In the genomic region with DNA sequence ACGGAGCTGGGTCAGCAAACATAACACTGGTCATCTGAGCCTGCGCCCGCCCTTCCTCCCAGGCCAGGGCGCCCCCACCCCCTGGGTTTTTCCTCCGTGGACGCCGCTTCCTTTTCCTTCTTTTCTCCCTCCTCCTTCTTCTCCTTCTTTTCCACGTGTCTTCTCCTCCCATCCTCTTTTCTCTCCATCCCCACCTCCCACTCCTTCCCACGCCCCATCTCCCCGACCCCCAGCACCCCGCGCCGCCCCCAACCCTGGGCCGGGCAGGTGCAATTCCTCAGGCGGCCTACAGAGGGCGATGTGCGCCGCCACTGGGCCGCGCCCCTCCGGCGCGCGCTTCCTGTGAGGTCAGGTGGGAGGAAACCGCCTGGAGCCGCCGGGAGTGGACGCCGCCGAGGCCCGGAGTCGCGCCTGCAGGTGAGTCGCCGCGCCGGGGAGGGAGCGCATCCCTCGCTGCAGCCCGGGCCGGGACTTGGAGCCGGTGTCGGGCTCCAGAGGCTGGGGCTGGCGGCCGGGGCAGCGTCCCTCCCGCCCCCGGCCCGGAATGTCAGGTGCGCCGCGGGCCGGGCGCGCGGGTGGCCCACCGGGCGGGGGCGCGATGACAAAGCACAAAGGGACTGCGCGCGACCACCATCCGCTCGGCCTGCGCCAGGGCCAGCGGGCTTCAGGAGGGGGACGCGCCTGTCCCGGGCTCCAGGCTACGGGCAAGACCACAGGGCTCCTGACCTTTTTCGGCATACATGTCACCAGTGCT, we compare ENCODE assay signal across 8 cellular contexts. TPM values are rescaled to one million over a fixed set of nuclear protein-coding genes. Genes with fewer than 3 reads are reported as not detected.
DNase-seq lines count a peak whose midpoint lies in the region; ATAC-seq and TF ChIP-seq lines count a peak whose summit lies in the region.

A gene with protein sequence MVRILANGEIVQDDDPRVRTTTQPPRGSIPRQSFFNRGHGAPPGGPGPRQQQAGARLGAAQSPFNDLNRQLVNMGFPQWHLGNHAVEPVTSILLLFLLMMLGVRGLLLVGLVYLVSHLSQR (plus strand): TSS at position 351 of the 754 bp plus-strand sequence. CDS start 1,497 bp downstream, outside the sequence.

- TF ChIP-seq RAD21 in liver (IDR thresholded peaks at IDR 0.05) = peak in 1 of 2 donors; percentile 48

- TF ChIP-seq CTCF in GM12875 (IDR thresholded peaks at IDR 0.05; ENCODE audit: borderline replicate concordance, insufficient read depth, low read depth, low read length) = peak; percentile 83
- TF ChIP-seq CTCF in liver (IDR thresholded peaks at IDR 0.05; ENCODE audit: low read depth, low read length, missing input control) = peak; percentile 75

- H3K27me3 ChIP-seq in MG63 (peaks cover 2% of the 10 kb centered on the region), liver (ENCODE audit: control insufficient read depth in 4 of 4, insufficient read depth in 4 of 4, low read length in 3 of 4) (no peaks in the 10 kb centered on the region)

- peak within 1 kb of the TSS in 1 of 2 donors; percentile 7 for H3K9ac ChIP-seq in liver (ENCODE audit: low read depth in 1 of 2, low read length in 2 of 2)

- ATAC-seq in HG03196 (IDR thresholded peaks at IDR 0.05; ENCODE audit: unreplicated experiment) = no peak
- ATAC-seq in HG03139 (IDR thresholded peaks at IDR 0.05; ENCODE audit: unreplicated experiment) = no peak

- no peaks in the 10 kb centered on the region for H3K36me3 ChIP-seq in MG63
- H3K36me3 ChIP-seq in liver (ENCODE audit: control insufficient read depth in 4 of 4, insufficient read depth in 3 of 4, low read depth in 1 of 4, low read length in 3 of 4) = no peaks in the 10 kb centered on the region

- H3K9me3 ChIP-seq in MG63 (no peaks in the 10 kb centered on the region), liver (ENCODE audit: control insufficient read depth in 4 of 4, low read length in 3 of 4) (no peaks in the 10 kb centered on the region)

- WGBS in liver = 5% methylated on average over 72 of the region's 72 CpGs

- H3K27ac ChIP-seq in liver (ENCODE audit: low read depth in 1 of 2, low read length in 2 of 2) = no peak within 1 kb of the TSS

- DNase-seq in MG63 = peak; percentile 67
- peak; percentile 59 for DNase-seq in activated CD4-positive, alpha-beta T cell treated with anti-CD3 and anti-CD28 coated beads for 1 hour
- peak; percentile 87 for DNase-seq in cerebellum (ENCODE audit: low spot score)
- peak; percentile 60 to 70 for DNase-seq in stimulated activated CD4-positive, alpha-beta T cell treated with anti-CD3 and anti-CD28 coated beads, Interleukin-4, amount 100 ng/mL, for 4 hours

- H3K4me1 ChIP-seq in liver (ENCODE audit: control insufficient read depth in 4 of 4, insufficient read depth in 4 of 4, low read length in 3 of 4) = peaks cover 2 to 13% (median 8%) of the 10 kb centered on the region in 4 donors

- H3K4me3 ChIP-seq in GM12875 (ENCODE audit: low read depth, low read length) (no peak within 1 kb of the TSS), MG63 (peak within 1 kb of the TSS; percentile 54), liver (ENCODE audit: low read depth in 1 of 3, low read length in 3 of 3) (peak within 1 kb of the TSS in 2 of 3 donors; percentile 66 to 71)

TF ChIP-seq in liver, 16 proteins besides CTCF, POLR2A, EP300 and RAD21:
- TF ChIP-seq NR2F2 (IDR thresholded peaks at IDR 0.05) (no peak), JUND (IDR thresholded peaks at IDR 0.05) (no peak), FOXA1 (IDR thresholded peaks at IDR 0.05) (no peak), FOXA2 (IDR thresholded peaks at IDR 0.05) (no peak), EGR1 (IDR thresholded peaks at IDR 0.05; ENCODE audit: low read depth in 2 of 2) (no peak), SP1 (IDR thresholded peaks at IDR 0.05) (no peak), YY1 (IDR thresholded peaks at IDR 0.05) (no peak), RXRA (IDR thresholded peaks at IDR 0.05) (no peak), TAF1 (conservative IDR thresholded peaks at IDR 0.05) (no peak), HNF4G (IDR thresholded peaks at IDR 0.05) (no peak), HNF4A (conservative IDR thresholded peaks at IDR 0.05) (no peak), GABPA (IDR thresholded peaks at IDR 0.05 in 1 of 2, conservative IDR thresholded peaks at IDR 0.05 in 1 of 2) (no peak)
- TF ChIP-seq, protein P1, sequence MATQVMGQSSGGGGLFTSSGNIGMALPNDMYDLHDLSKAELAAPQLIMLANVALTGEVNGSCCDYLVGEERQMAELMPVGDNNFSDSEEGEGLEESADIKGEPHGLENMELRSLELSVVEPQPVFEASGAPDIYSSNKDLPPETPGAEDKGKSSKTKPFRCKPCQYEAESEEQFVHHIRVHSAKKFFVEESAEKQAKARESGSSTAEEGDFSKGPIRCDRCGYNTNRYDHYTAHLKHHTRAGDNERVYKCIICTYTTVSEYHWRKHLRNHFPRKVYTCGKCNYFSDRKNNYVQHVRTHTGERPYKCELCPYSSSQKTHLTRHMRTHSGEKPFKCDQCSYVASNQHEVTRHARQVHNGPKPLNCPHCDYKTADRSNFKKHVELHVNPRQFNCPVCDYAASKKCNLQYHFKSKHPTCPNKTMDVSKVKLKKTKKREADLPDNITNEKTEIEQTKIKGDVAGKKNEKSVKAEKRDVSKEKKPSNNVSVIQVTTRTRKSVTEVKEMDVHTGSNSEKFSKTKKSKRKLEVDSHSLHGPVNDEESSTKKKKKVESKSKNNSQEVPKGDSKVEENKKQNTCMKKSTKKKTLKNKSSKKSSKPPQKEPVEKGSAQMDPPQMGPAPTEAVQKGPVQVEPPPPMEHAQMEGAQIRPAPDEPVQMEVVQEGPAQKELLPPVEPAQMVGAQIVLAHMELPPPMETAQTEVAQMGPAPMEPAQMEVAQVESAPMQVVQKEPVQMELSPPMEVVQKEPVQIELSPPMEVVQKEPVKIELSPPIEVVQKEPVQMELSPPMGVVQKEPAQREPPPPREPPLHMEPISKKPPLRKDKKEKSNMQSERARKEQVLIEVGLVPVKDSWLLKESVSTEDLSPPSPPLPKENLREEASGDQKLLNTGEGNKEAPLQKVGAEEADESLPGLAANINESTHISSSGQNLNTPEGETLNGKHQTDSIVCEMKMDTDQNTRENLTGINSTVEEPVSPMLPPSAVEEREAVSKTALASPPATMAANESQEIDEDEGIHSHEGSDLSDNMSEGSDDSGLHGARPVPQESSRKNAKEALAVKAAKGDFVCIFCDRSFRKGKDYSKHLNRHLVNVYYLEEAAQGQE (IDR thresholded peaks at IDR 0.05) = no peak
- TF ChIP-seq, protein P2, sequence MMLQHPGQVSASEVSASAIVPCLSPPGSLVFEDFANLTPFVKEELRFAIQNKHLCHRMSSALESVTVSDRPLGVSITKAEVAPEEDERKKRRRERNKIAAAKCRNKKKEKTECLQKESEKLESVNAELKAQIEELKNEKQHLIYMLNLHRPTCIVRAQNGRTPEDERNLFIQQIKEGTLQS (IDR thresholded peaks at IDR 0.05) = no peak
- TF ChIP-seq, protein P3, sequence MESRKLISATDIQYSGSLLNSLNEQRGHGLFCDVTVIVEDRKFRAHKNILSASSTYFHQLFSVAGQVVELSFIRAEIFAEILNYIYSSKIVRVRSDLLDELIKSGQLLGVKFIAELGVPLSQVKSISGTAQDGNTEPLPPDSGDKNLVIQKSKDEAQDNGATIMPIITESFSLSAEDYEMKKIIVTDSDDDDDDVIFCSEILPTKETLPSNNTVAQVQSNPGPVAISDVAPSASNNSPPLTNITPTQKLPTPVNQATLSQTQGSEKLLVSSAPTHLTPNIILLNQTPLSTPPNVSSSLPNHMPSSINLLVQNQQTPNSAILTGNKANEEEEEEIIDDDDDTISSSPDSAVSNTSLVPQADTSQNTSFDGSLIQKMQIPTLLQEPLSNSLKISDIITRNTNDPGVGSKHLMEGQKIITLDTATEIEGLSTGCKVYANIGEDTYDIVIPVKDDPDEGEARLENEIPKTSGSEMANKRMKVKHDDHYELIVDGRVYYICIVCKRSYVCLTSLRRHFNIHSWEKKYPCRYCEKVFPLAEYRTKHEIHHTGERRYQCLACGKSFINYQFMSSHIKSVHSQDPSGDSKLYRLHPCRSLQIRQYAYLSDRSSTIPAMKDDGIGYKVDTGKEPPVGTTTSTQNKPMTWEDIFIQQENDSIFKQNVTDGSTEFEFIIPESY (IDR thresholded peaks at IDR 0.05) = no peak
- TF ChIP-seq, protein P4, sequence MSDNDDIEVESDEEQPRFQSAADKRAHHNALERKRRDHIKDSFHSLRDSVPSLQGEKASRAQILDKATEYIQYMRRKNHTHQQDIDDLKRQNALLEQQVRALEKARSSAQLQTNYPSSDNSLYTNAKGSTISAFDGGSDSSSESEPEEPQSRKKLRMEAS (IDR thresholded peaks at IDR 0.05) = no peak

RNA-seq across cellular contexts. Expression of the gene that starts here (rescaled TPM):
- total RNA-seq in MG63 (2014; rRNA removed; shearing (Covaris generic); ENCODE audit: low replicate concordance) = 4.3 and 6.8 TPM in 2 replicates
- total RNA-seq in cerebellum = 11.3 TPM
- under 1 TPM; 0.84 to 0.89 TPM for total RNA-seq in liver
- 1 to 10 TPM; 2.4 to 2.5 TPM for polyA plus RNA-seq in liver
